ENCODE assay signal across 19 cellular contexts in the genomic region with DNA sequence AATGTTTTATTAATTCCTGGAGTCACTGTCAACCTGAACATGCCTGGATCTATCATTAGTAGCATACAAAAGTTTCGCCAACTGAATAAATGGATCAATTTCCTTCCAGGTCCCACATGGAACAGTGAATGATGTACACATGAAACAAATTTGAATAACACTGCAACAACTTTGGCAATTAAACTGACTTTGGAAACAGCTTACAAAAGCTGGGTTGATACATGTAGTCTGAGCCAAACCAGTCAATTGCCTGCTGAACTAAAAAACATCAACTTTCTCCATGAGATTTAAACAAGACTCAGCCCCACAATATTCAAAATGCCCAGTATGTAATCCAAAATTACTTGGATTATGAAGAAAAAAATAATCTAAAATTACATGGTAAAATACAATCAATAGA.
"Had no signal": no experiment of that assay in that cellular context is flagged by ENCODE, and none has a peak within 500 bp of the region (broad histone marks: within the 10 kb centered on the region; RNA-seq: fewer than 3 reads in every experiment).

No MANE protein-coding gene starts in this region.

- H3K27me3 ChIP-seq: esophagus squamous epithelium, left lung, neutrophil, pancreas, spleen had no signal

- H3K9me3 ChIP-seq: esophagus squamous epithelium, neutrophil, pancreas, sigmoid colon had no signal

- DNase-seq: activated CD4-positive, alpha-beta T cell treated with anti-CD3 and anti-CD28 coated beads for 1 hour; activated CD4-positive, alpha-beta T cell treated with anti-CD3 and anti-CD28 coated beads, Interleukin-2, amount 50 U/mL, for 1 hour; activated CD8-positive, alpha-beta memory T cell treated with anti-CD3 and anti-CD28 coated beads, Interleukin-2, amount 50 U/mL, for 4 hours; activated naive CD4-positive, alpha-beta T cell; activated T-cell treated with anti-CD3 and anti-CD28 coated beads, Interleukin-2, amount 50 U/mL, for 24 hours; dorsolateral prefrontal cortex; effector memory CD8-positive, alpha-beta T cell; esophagus squamous epithelium; immature natural killer cell; left lung; pancreas; sigmoid colon; spleen; stimulated activated CD4-positive, alpha-beta T cell treated with anti-CD3 and anti-CD28 coated beads, Interleukin-4, amount 100 ng/mL, for 1 hour; stimulated activated naive CD4-positive, alpha-beta T cell treated with Interleukin-2 at 50 U/mL for 16 hours; T-helper 1 cell had no signal

- H3K4me3 ChIP-seq: dorsolateral prefrontal cortex, esophagus squamous epithelium, left lung, pancreas, sigmoid colon, spleen had no signal

- H3K4me1 ChIP-seq: left lung, pancreas, spleen had no signal

- H3K27ac ChIP-seq: dorsolateral prefrontal cortex, neutrophil, pancreas, spleen had no signal

- H3K36me3 ChIP-seq: esophagus squamous epithelium, left lung, neutrophil, pancreas, sigmoid colon, spleen had no signal

- ATAC-seq: activated T-helper 17 cell treated with anti-CD3 and anti-CD28 coated beads, Interleukin-2, amount 50 U/mL, for 72 hours; effector memory CD8-positive, alpha-beta T cell; left lung; natural killer cell treated with Interleukin-12 subunit alpha and Interleukin-12 subunit beta and Interleukin-15 and Interleukin-18, amount 100 ng/mL, for 72 hours had no signal
